Comparison of ENCODE assay signal across 13 cellular contexts in the genomic region with DNA sequence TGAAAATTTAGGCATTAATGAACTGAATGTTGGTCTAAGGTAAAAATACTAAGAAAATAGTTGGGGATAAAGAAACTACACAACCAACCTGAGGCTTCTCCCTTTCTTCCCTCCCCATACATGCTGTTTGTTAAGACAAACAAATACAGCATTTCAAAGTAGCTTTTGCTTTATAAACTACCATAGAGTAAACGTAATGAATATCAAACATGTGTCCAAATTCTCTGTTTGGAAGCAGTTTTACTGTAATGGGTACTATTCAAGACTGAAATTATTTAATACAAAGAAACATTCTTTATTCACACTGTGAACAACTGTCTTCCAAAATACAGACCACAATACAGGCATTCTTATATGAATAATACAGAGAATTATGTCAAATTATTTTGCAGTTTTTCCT. TPM values are rescaled to one million over a fixed set of nuclear protein-coding genes. Genes with fewer than 3 reads are reported as not detected.
DNase-seq lines count a peak whose midpoint lies in the region; ATAC-seq and TF ChIP-seq lines count a peak whose summit lies in the region.
"Had no signal": no experiment of that assay in that cellular context is flagged by ENCODE, and none has a peak within 500 bp of the region (broad histone marks: within the 10 kb centered on the region; RNA-seq: fewer than 3 reads in every experiment).

No MANE protein-coding gene starts in this region.

- TF ChIP-seq RAD21 in SK-N-SH (IDR thresholded peaks at IDR 0.05; ENCODE audit: low read length), result no peak

- H3K4me1 Mint-ChIP-seq in chondrocyte (ENCODE audit: low read depth), result peaks cover 52% of the 10 kb centered on the region

- no peaks in the 10 kb centered on the region for H4K20me1 ChIP-seq in SK-N-SH (ENCODE audit: insufficient read depth)

- peak overlapping the region; percentile 88 for H3K27ac Mint-ChIP-seq in chondrocyte (ENCODE audit: unreplicated experiment)
- H3K27ac Mint-ChIP-seq: activated CD4-positive, alpha-beta T cell treated with anti-CD3 and anti-CD28 coated beads, Interleukin-2, amount 10 ng/mL, durations not matched to agents 7 days and 5 days; naive thymus-derived CD4-positive, alpha-beta T cell had no signal

- H3K9me3 ChIP-seq in SK-N-SH (no peaks in the 10 kb centered on the region), left lung (no peaks in the 10 kb centered on the region)

- no peak for ATAC-seq in SK-N-SH treated with all-trans-retinoic acid at 6 μM for 48 hours
- ATAC-seq in left lung, result no peak
- no peak for ATAC-seq in HG03460 (IDR thresholded peaks at IDR 0.05; ENCODE audit: unreplicated experiment)
- ATAC-seq: naive thymus-derived CD4-positive, alpha-beta T cell had no signal

- H3K27me3 ChIP-seq in SK-N-SH (ENCODE audit: insufficient read depth) (no peaks in the 10 kb centered on the region), left lung (no peaks in the 10 kb centered on the region)

- H3K4me1 ChIP-seq in SK-N-SH (ENCODE audit: control insufficient read depth in 1 of 2, insufficient read depth in 2 of 2, low read depth in 1 of 2, low read length in 1 of 2) (peaks cover 3 to 23% of the 10 kb centered on the region in 2 experiments; a peak in 3 of 4 replicates), left lung (peaks cover 4 to 33% of the 10 kb centered on the region in 2 donors)

- H2AFZ ChIP-seq in SK-N-SH (ENCODE audit: low read depth), result peak overlapping the region; percentile 51

- WGBS in SK-N-SH (ENCODE audit: low lambda C conversion rate), result 81% methylated on average over 1 of the region's 1 CpG

- TF ChIP-seq CTCF in SK-N-SH (IDR thresholded peaks at IDR 0.05) (no peak), chondrocyte (IDR thresholded peaks at IDR 0.05) (no peak), left lung (IDR thresholded peaks at IDR 0.05) (no peak)

- CTCF ChIA-PET in SK-N-SH (lab: Yijun Ruan, JAX), result interaction anchor here (1.2 to 1.3 kb wide), 2 partner anchors 15 to 433 kb away, joined by 3 to 4 read pairs; no protein-coding TSS in a partner anchor

- intact Hi-C loops in left lung (cut with DNase I), result no loop called here

- no peaks in the 10 kb centered on the region for H3K36me3 Mint-ChIP-seq in chondrocyte (ENCODE audit: low read depth)

- no peak overlapping the region for H3K4me3 ChIP-seq in SK-N-SH (ENCODE audit: low read depth in 2 of 2, low read length in 1 of 2)
- no peak overlapping the region for H3K4me3 ChIP-seq in left lung

- H3K4me2 ChIP-seq in SK-N-SH, result peak overlapping the region; percentile 48

- no peak for TF ChIP-seq EP300 in SK-N-SH (IDR thresholded peaks at IDR 0.05; ENCODE audit: borderline replicate concordance in 1 of 2, low read depth in 1 of 2, low read length in 1 of 2)

- no peak for DNase-seq in SK-N-SH
- no peak for DNase-seq in chondrocyte (ENCODE audit: low spot score)
- DNase-seq in left lung, result no peak
- no peak for DNase-seq in HK-2 (ENCODE audit: unreplicated experiment)
- DNase-seq in NCI-H345 (lab: John Stamatoyannopoulos, UW), result no peak
- DNase-seq: activated CD4-positive, alpha-beta T cell treated with anti-CD3 and anti-CD28 coated beads, Interleukin-2, amount 10 ng/mL, durations not matched to agents 7 days and 5 days; naive thymus-derived CD4-positive, alpha-beta T cell; T-helper 2 cell had no signal

- no peaks in the 10 kb centered on the region for H3K9me2 ChIP-seq in SK-N-SH

- peaks cover 19% of the 10 kb centered on the region for H3F3A ChIP-seq in SK-N-SH (replicated peaks; ENCODE audit: insufficient read depth)

- peaks cover 12% of the 10 kb centered on the region for H3K79me2 ChIP-seq in SK-N-SH (ENCODE audit: insufficient read depth)

- peak overlapping the region; percentile 44; the same call in 1 of the 2 replicates for H3K9ac ChIP-seq in SK-N-SH

- no peak overlapping the region for H3K4me3 Mint-ChIP-seq in chondrocyte (ENCODE audit: unreplicated experiment)
- H3K4me3 Mint-ChIP-seq: activated CD4-positive, alpha-beta T cell treated with anti-CD3 and anti-CD28 coated beads, Interleukin-2, amount 10 ng/mL, durations not matched to agents 7 days and 5 days; activated T-helper 1 cell treated with anti-CD3 and anti-CD28 coated beads, Interleukin-12 subunit alpha, Interleukin-12 subunit beta, Interleukin-2, Interleukin-4 antibody, amounts not matched to agents 30 ng/mL and 10 ng/mL and 1 ng/mL, durations not matched to agents 14 hours and 24 hours and 36 hours; naive thymus-derived CD4-positive, alpha-beta T cell had no signal

- peak overlapping the region; percentile 67 to 91; a peak in 3 of 4 replicates for H3K27ac ChIP-seq in SK-N-SH (ENCODE audit: low read depth in 2 of 2, low read length in 1 of 2)
- H3K27ac ChIP-seq in left lung, result peak overlapping the region; percentile 4 to 71
- H3K27ac ChIP-seq in temporal lobe (ENCODE audit: low read depth, low read length), result peak overlapping the region; percentile 92
- H3K27ac ChIP-seq: 22Rv1 had no signal

- H3K27me3 Mint-ChIP-seq in chondrocyte (ENCODE audit: low read depth), result no peaks in the 10 kb centered on the region
- H3K27me3 Mint-ChIP-seq: activated CD4-positive, alpha-beta T cell treated with anti-CD3 and anti-CD28 coated beads, Interleukin-2, amount 10 ng/mL, durations not matched to agents 7 days and 5 days had no signal

- H3K36me3 ChIP-seq in SK-N-SH (replicated peaks in 1 of 2; ENCODE audit: control insufficient read depth in 1 of 2, insufficient read depth in 2 of 2, low read length in 1 of 2), result peaks cover 0 to 6% of the 10 kb centered on the region in 2 experiments
- H3K36me3 ChIP-seq in left lung, result peaks cover 0 to 10% of the 10 kb centered on the region in 2 donors

- POLR2A ChIA-PET in SK-N-SH (lab: Yijun Ruan, JAX), result no interaction called here

- H3K9me3 Mint-ChIP-seq in chondrocyte (ENCODE audit: low read depth), result peaks cover 3% of the 10 kb centered on the region
- H3K9me3 Mint-ChIP-seq: activated CD4-positive, alpha-beta T cell treated with anti-CD3 and anti-CD28 coated beads, Interleukin-2, amount 10 ng/mL, durations not matched to agents 7 days and 5 days; activated T-helper 1 cell treated with anti-CD3 and anti-CD28 coated beads, Interleukin-12 subunit alpha, Interleukin-12 subunit beta, Interleukin-2, Interleukin-4 antibody, amounts not matched to agents 30 ng/mL and 10 ng/mL and 1 ng/mL, durations not matched to agents 14 hours and 24 hours and 36 hours; naive thymus-derived CD4-positive, alpha-beta T cell had no signal

TF ChIP-seq in SK-N-SH, 30 proteins besides CTCF, POLR2A, EP300 and RAD21 (continues in another document):
- TF ChIP-seq GABPA (IDR thresholded peaks at IDR 0.05; ENCODE audit: low read depth) (no peak), RCOR1 (IDR thresholded peaks at IDR 0.05; ENCODE audit: low read length) (no peak)
- TF ChIP-seq, protein P1, sequence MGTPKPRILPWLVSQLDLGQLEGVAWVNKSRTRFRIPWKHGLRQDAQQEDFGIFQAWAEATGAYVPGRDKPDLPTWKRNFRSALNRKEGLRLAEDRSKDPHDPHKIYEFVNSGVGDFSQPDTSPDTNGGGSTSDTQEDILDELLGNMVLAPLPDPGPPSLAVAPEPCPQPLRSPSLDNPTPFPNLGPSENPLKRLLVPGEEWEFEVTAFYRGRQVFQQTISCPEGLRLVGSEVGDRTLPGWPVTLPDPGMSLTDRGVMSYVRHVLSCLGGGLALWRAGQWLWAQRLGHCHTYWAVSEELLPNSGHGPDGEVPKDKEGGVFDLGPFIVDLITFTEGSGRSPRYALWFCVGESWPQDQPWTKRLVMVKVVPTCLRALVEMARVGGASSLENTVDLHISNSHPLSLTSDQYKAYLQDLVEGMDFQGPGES (IDR thresholded peaks at IDR 0.05; ENCODE audit: low read depth, low read length), result no peak

TF ChIP-seq in SK-N-SH treated with all-trans-retinoic acid at 6 μM for 48 hours, 23 proteins besides CTCF, POLR2A, EP300 and RAD21 (continues in another document):
- TF ChIP-seq PPARA (CRISPR knock-in tag; IDR thresholded peaks at IDR 0.05; ENCODE audit: borderline replicate concordance) (no peak), RARB (CRISPR knock-in tag; IDR thresholded peaks at IDR 0.05) (no peak), GLIS3 (CRISPR knock-in tag; IDR thresholded peaks at IDR 0.05) (no peak), CSDC2 (CRISPR knock-in tag; IDR thresholded peaks at IDR 0.05) (no peak), ZFP30 (CRISPR knock-in tag; IDR thresholded peaks at IDR 0.05) (no peak), TCF4 (CRISPR knock-in tag; IDR thresholded peaks at IDR 0.05; ENCODE audit: borderline replicate concordance) (no peak), SNAI2 (CRISPR knock-in tag; IDR thresholded peaks at IDR 0.05) (no peak)
- TF ChIP-seq, protein P2, sequence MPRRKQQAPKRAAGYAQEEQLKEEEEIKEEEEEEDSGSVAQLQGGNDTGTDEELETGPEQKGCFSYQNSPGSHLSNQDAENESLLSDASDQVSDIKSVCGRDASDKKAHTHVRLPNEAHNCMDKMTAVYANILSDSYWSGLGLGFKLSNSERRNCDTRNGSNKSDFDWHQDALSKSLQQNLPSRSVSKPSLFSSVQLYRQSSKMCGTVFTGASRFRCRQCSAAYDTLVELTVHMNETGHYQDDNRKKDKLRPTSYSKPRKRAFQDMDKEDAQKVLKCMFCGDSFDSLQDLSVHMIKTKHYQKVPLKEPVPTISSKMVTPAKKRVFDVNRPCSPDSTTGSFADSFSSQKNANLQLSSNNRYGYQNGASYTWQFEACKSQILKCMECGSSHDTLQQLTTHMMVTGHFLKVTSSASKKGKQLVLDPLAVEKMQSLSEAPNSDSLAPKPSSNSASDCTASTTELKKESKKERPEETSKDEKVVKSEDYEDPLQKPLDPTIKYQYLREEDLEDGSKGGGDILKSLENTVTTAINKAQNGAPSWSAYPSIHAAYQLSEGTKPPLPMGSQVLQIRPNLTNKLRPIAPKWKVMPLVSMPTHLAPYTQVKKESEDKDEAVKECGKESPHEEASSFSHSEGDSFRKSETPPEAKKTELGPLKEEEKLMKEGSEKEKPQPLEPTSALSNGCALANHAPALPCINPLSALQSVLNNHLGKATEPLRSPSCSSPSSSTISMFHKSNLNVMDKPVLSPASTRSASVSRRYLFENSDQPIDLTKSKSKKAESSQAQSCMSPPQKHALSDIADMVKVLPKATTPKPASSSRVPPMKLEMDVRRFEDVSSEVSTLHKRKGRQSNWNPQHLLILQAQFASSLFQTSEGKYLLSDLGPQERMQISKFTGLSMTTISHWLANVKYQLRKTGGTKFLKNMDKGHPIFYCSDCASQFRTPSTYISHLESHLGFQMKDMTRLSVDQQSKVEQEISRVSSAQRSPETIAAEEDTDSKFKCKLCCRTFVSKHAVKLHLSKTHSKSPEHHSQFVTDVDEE (CRISPR knock-in tag; IDR thresholded peaks at IDR 0.05), result no peak

RNA-seq across cellular contexts. Expression of a gene that starts 52.0 kb away (rescaled TPM):
- polyA plus RNA-seq in SK-N-SH (2012; rRNA removed), result 4.5 and 5.9 TPM in 2 replicates
- 8.5 and 11.2 TPM in 2 replicates for polyA plus RNA-seq in SK-N-SH (2012; cell fraction: cytosol; rRNA removed)
- polyA plus RNA-seq in SK-N-SH (2012; cell fraction: nucleus; rRNA removed), result 1.6 and 3.9 TPM in 2 replicates
- 17.1 to 34.5 TPM (median 18.6 TPM) in 3 replicates for total RNA-seq in chondrocyte
- 10 to 100 TPM; 58.0 to 73.5 TPM for total RNA-seq in left lung
- 41.1 TPM for total RNA-seq in temporal lobe

Comparison
In these comparisons a context has a peak if more than half of its experiments do, and no peak if none do; other contexts are left out.
1. H3K27ac ChIP-seq: peak in every context shown above with its lines; median percentile 92 in temporal lobe; 79 in SK-N-SH; 38 in left lung.